ENCODE assay signal across 8 cellular contexts in genomic region chr11:102390667-102391449, GRCh38. TPM values are rescaled to one million over a fixed set of nuclear protein-coding genes. Genes with fewer than 3 reads are reported as not detected.
DNase-seq lines count a peak whose midpoint lies in the region; ATAC-seq and TF ChIP-seq lines count a peak whose summit lies in the region.

No MANE protein-coding gene starts in this region.

- CTCF ChIA-PET in RWPE1 (lab: Yijun Ruan, JAX): interaction anchor here (0.7 to 2.5 kb wide), 9 partner anchors 17 to 222 kb away, joined by 3 to 18 read pairs (median 5); no protein-coding TSS in a partner anchor

- intact Hi-C loops in posterior cingulate gyrus (cut with DNase I): loop anchor here (1.0 kb wide), 2 partner anchors 60 to 104 kb away; no protein-coding TSS in a partner anchor

- no peak overlapping the region for H3K27ac ChIP-seq in RWPE1

- POLR2A ChIA-PET in RWPE1 (lab: Yijun Ruan, JAX; ENCODE audit: low non-redundant PET): no interaction called here

- TF ChIP-seq CTCF in RWPE1 (conservative IDR thresholded peaks at IDR 0.05; ENCODE audit: low read depth): peak; percentile 79

- no peak overlapping the region for H3K4me3 ChIP-seq in Jurkat, Clone E6-1 (ENCODE audit: low read length)

- peak; percentile 81 for ATAC-seq in GM21737 (IDR thresholded peaks at IDR 0.05; ENCODE audit: unreplicated experiment)

- DNase-seq in GF-D8 (lab: John Stamatoyannopoulos, UW) (peak; percentile 62), RWPE1 (ENCODE audit: low spot score) (peak; percentile 39), glomerular visceral epithelial cell (ENCODE audit: extremely low spot score) (peak; percentile 69), posterior cingulate gyrus (peak in 9 of 10 donors; percentile 33 to 94 (median 75)), GOT3 (lab: John Stamatoyannopoulos, UW) (no peak)
- peak; percentile 46 for DNase-seq in Jurkat, Clone E6-1 (ENCODE audit: low read depth, low spot score)
- DNase-seq in activated naive CD4-positive, alpha-beta T cell treated with anti-CD3 and anti-CD28 coated beads, Interleukin-2, amount 50 U/mL, for 16 hours: peak; percentile 44

RNA-seq across cellular contexts. Expression of gene BIRC2, which starts 43.8 kb away (rescaled TPM):
- polyA plus RNA-seq in Jurkat, Clone E6-1 (2012; ENCODE audit: insufficient read depth, insufficient read length): 17.6 TPM
